In the genomic region with DNA sequence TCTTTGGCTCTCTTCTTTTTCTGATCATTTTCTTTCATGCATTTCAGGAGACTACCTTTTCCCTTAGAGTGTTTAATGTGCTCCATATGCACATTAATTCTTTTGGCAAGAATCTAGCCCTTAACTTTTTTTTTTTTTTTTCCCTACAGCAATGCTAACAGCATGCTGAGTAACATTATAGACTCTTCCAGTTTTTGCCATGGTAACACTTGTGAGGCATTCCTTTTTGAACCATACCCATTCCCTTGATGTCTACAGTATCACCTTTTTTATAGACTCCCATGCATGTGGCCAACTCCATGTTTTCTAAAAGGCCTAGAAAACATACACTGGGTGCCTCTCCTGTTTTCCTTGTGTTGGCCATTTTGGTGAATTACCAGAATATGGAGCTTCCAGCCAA, we compare ENCODE assay signal across 21 cellular contexts. TPM values are rescaled to one million over a fixed set of nuclear protein-coding genes. Genes with fewer than 3 reads are reported as not detected.
DNase-seq lines count a peak whose midpoint lies in the region; ATAC-seq, FAIRE-seq and TF ChIP-seq lines count a peak whose summit lies in the region.
"Had no signal": no experiment of that assay in that cellular context is flagged by ENCODE, and none has a peak within 500 bp of the region (broad histone marks: within the 10 kb centered on the region; RNA-seq: fewer than 3 reads in every experiment).

No MANE protein-coding gene starts in this region.

- TF ChIP-seq CTCF in natural killer cell (IDR thresholded peaks at IDR 0.05) (no peak), astrocyte (IDR thresholded peaks at IDR 0.05; ENCODE audit: insufficient read depth, low read depth, low read length) (no peak), fibroblast of the aortic adventitia (IDR thresholded peaks at IDR 0.05; ENCODE audit: insufficient read depth, low read length) (no peak)

- no peak for ATAC-seq in natural killer cell
- ATAC-seq in natural killer cell treated with Interleukin-12 subunit alpha and Interleukin-12 subunit beta and Interleukin-15 and Interleukin-18, amount 100 ng/mL, for 72 hours, result no peak
- ATAC-seq: CD8-positive, alpha-beta T cell had no signal

- H3K4me1 ChIP-seq in astrocyte (ENCODE audit: insufficient read depth, low read length), result peaks cover 16% of the 10 kb centered on the region

- no peaks in the 10 kb centered on the region for H3K9me3 Mint-ChIP-seq in natural killer cell
- no peaks in the 10 kb centered on the region for H3K9me3 Mint-ChIP-seq in natural killer cell treated with Interleukin-12 subunit alpha and Interleukin-12 subunit beta and Interleukin-15 and Interleukin-18, amount 100 ng/mL, for 72 hours
- H3K9me3 Mint-ChIP-seq in astrocyte (ENCODE audit: unreplicated experiment), result peaks cover 5% of the 10 kb centered on the region
- H3K9me3 Mint-ChIP-seq: CD8-positive, alpha-beta T cell had no signal

- H3K4me1 Mint-ChIP-seq in natural killer cell (peaks cover 24 to 31% of the 10 kb centered on the region in 2 donors), astrocyte (ENCODE audit: low read depth, unreplicated experiment) (peaks cover 7% of the 10 kb centered on the region)
- H3K4me1 Mint-ChIP-seq in natural killer cell treated with Interleukin-12 subunit alpha and Interleukin-12 subunit beta and Interleukin-15 and Interleukin-18, amount 100 ng/mL, for 72 hours (ENCODE audit: low read depth in 2 of 2), result peaks cover 17 to 31% of the 10 kb centered on the region in 2 donors

- H4K20me1 ChIP-seq in astrocyte (ENCODE audit: insufficient read depth, low read length), result peaks cover 19% of the 10 kb centered on the region

- H3K27me3 ChIP-seq in astrocyte (ENCODE audit: insufficient read depth, low read length), result no peaks in the 10 kb centered on the region

- DNase-seq in natural killer cell, result no peak
- no peak for DNase-seq in natural killer cell treated with Interleukin-12 subunit alpha and Interleukin-12 subunit beta and Interleukin-15 and Interleukin-18, amount 100 ng/mL, for 72 hours (ENCODE audit: low spot score)
- no peak for DNase-seq in astrocyte (ENCODE audit: low read depth)
- DNase-seq in fibroblast of the aortic adventitia (ENCODE audit: low read depth), result peak; percentile 63
- no peak for DNase-seq in posterior vena cava (ENCODE audit: low spot score)
- DNase-seq in amniotic stem cell (lab: John Stamatoyannopoulos, UW), result no peak
- DNase-seq in stimulated activated CD4-positive, alpha-beta T cell treated with anti-CD3 and anti-CD28 coated beads, Interleukin-1b, Interleukin-23, amount 100 ng/mL, for 48 hours, result no peak
- DNase-seq: C1 segment of cervical spinal cord; CD8-positive, alpha-beta T cell; COR-L47; DMS153; DND-41; GDM1; GOT3; HFFc6 had no signal

- no peak overlapping the region for H2AFZ ChIP-seq in astrocyte (ENCODE audit: low read depth, low read length)

- no peak overlapping the region for H3K9ac ChIP-seq in astrocyte (ENCODE audit: low read length)

- H3K36me3 ChIP-seq in astrocyte (ENCODE audit: insufficient read depth, low read length), result peaks cover 7% of the 10 kb centered on the region

- H3K27me3 Mint-ChIP-seq in natural killer cell (ENCODE audit: low read depth in 2 of 2), result no peaks in the 10 kb centered on the region
- no peaks in the 10 kb centered on the region for H3K27me3 Mint-ChIP-seq in natural killer cell treated with Interleukin-12 subunit alpha and Interleukin-12 subunit beta and Interleukin-15 and Interleukin-18, amount 100 ng/mL, for 72 hours
- no peaks in the 10 kb centered on the region for H3K27me3 Mint-ChIP-seq in astrocyte (ENCODE audit: low read depth, unreplicated experiment)
- H3K27me3 Mint-ChIP-seq: B cell had no signal

- no peaks in the 10 kb centered on the region for H3K9me3 ChIP-seq in astrocyte (ENCODE audit: insufficient read depth, low read depth, low read length)
- H3K9me3 ChIP-seq: HAP-1 had no signal

- peaks cover 22% of the 10 kb centered on the region for H3K79me2 ChIP-seq in astrocyte (ENCODE audit: insufficient read depth, low read length)

- no peak overlapping the region for H3K4me2 ChIP-seq in astrocyte (ENCODE audit: low read length)

- H3K4me3 ChIP-seq in astrocyte (ENCODE audit: insufficient read depth, low read depth, low read length) (no peak overlapping the region), fibroblast of the aortic adventitia (ENCODE audit: low read depth, low read length) (no peak overlapping the region)
- H3K4me3 ChIP-seq: HAP-1 had no signal

- peak overlapping the region in 1 of 2 donors; percentile 56 for H3K27ac Mint-ChIP-seq in natural killer cell
- H3K27ac Mint-ChIP-seq in natural killer cell treated with Interleukin-12 subunit alpha and Interleukin-12 subunit beta and Interleukin-15 and Interleukin-18, amount 100 ng/mL, for 72 hours, result no peak overlapping the region
- H3K27ac Mint-ChIP-seq in astrocyte (ENCODE audit: unreplicated experiment), result no peak overlapping the region
- H3K27ac Mint-ChIP-seq: B cell; CD8-positive, alpha-beta T cell; HFFc6 had no signal

- H3K27ac ChIP-seq in astrocyte (ENCODE audit: low read depth, low read length), result no peak overlapping the region

- intact Hi-C loops in natural killer cell (cut with micrococcal nuclease), result no loop called here
- intact Hi-C loops in posterior vena cava (cut with DNase I), result loop anchor here (10.0 kb wide), 1 partner anchor 151 kb away; no protein-coding TSS in a partner anchor

- H3K4me3 Mint-ChIP-seq in natural killer cell, result peak overlapping the region; percentile 64
- no peak overlapping the region for H3K4me3 Mint-ChIP-seq in natural killer cell treated with Interleukin-12 subunit alpha and Interleukin-12 subunit beta and Interleukin-15 and Interleukin-18, amount 100 ng/mL, for 72 hours
- H3K4me3 Mint-ChIP-seq in astrocyte (ENCODE audit: unreplicated experiment), result peak overlapping the region; percentile 46
- H3K4me3 Mint-ChIP-seq: B cell; CD8-positive, alpha-beta T cell; HFFc6 had no signal

- no peak for FAIRE-seq in astrocyte (lab: Jason Lieb, UNC)
- FAIRE-seq: A204.1, D721Med, GM12892, HTR-8/SVneo had no signal

- H3K36me3 Mint-ChIP-seq in natural killer cell (no peaks in the 10 kb centered on the region), astrocyte (ENCODE audit: low read depth, unreplicated experiment) (no peaks in the 10 kb centered on the region)
- peaks cover 5% of the 10 kb centered on the region for H3K36me3 Mint-ChIP-seq in natural killer cell treated with Interleukin-12 subunit alpha and Interleukin-12 subunit beta and Interleukin-15 and Interleukin-18, amount 100 ng/mL, for 72 hours

RNA-seq across cellular contexts. Expression of gene MRPL17, which starts 2.9 kb away (rescaled TPM):
- total RNA-seq in natural killer cell (10 to 100 TPM in 2 of 3 donors, 1 to 10 TPM in 1; 9.0 to 11.8 (median 11.4) TPM), astrocyte (89.2 and 89.9 TPM in 2 replicates), fibroblast of the aortic adventitia (ENCODE audit: low replicate concordance) (26.6 and 49.1 TPM in 2 replicates), posterior vena cava (10 to 100 TPM; 25.6 to 28.2 TPM)
- total RNA-seq in natural killer cell treated with Interleukin-12 subunit alpha and Interleukin-12 subunit beta and Interleukin-15 and Interleukin-18, amount 100 ng/mL, for 72 hours, result 10 to 100 TPM; 69.1 to 70.1 TPM

RNA-seq across cellular contexts. Expression of gene DCHS1, which starts 30.4 kb away (rescaled TPM):
- total RNA-seq in natural killer cell (1 to 10 TPM in 1 of 3 donors, under 1 TPM in 2; 0.49 to 1.0 (median 0.83) TPM), astrocyte (7.7 and 8.4 TPM in 2 replicates), fibroblast of the aortic adventitia (ENCODE audit: low replicate concordance) (5.2 and 19.0 TPM in 2 replicates), posterior vena cava (10 to 100 TPM; 28.9 to 42.3 TPM)
- total RNA-seq in natural killer cell treated with Interleukin-12 subunit alpha and Interleukin-12 subunit beta and Interleukin-15 and Interleukin-18, amount 100 ng/mL, for 72 hours, result 1 to 10 TPM in 1 of 2 donors, under 1 TPM in 1; 0.73 to 1.6 TPM
